In the genomic region with DNA sequence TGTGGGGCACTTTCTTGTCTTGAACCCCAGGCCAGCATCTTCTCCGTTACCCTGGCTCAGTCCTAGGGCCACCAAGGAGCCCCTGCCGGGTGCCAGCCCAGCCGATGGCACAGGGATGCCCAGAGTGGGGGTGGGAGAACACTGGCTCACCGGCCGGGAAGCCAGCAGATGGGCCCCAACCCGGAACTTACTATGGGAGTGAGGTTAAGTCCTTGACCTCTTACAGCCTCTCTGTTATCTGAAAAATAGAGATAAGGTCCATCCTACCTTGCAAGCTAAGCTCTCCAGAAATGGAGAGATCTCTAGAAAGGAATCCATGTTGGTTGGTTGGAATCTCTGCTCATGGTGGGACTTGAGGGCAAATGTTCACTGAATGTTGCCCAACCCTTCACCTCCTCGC, we compare ENCODE assay signal across 1 cellular context.
TF ChIP-seq lines count a peak whose summit lies in the region.

No MANE protein-coding gene starts in this region.

TF ChIP-seq in HepG2, 621 proteins besides CTCF, POLR2A, EP300 and RAD21 (continues in another document):
- peak; percentile 58; the same call in 1 of the 2 replicates for TF ChIP-seq NCOA2 (CRISPR knock-in tag; IDR thresholded peaks at IDR 0.05)
- TF ChIP-seq GABPB1 (CRISPR knock-in tag; IDR thresholded peaks at IDR 0.05), result no peak; the same call in 1 of the 2 replicates
- TF ChIP-seq ZNF446 (CRISPR knock-in tag; IDR thresholded peaks at IDR 0.05), result no peak
- peak; percentile 67 for TF ChIP-seq ELF3 (CRISPR knock-in tag; IDR thresholded peaks at IDR 0.05)
- no peak for TF ChIP-seq ZFP82 (CRISPR knock-in tag; IDR thresholded peaks at IDR 0.05; ENCODE audit: borderline replicate concordance)
- TF ChIP-seq, protein P1, sequence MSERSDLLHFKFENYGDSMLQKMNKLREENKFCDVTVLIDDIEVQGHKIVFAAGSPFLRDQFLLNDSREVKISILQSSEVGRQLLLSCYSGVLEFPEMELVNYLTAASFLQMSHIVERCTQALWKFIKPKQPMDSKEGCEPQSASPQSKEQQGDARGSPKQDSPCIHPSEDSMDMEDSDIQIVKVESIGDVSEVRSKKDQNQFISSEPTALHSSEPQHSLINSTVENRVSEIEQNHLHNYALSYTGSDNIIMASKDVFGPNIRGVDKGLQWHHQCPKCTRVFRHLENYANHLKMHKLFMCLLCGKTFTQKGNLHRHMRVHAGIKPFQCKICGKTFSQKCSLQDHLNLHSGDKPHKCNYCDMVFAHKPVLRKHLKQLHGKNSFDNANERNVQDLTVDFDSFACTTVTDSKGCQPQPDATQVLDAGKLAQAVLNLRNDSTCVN (CRISPR knock-in tag; IDR thresholded peaks at IDR 0.05; ENCODE audit: borderline replicate concordance), result peak; percentile 98
- peak; percentile 54 for TF ChIP-seq NR2C2 (CRISPR knock-in tag; IDR thresholded peaks at IDR 0.05; ENCODE audit: borderline replicate concordance)
- no peak for TF ChIP-seq SOX13 (IDR thresholded peaks at IDR 0.05)
- TF ChIP-seq SOX13 (CRISPR knock-in tag; conservative IDR thresholded peaks at IDR 0.05 in 1 of 2, IDR thresholded peaks at IDR 0.05 in 1 of 2), result peak in 1 of 2 experiments; percentile 55; a peak in 1 of 4 replicates
- TF ChIP-seq ZNF644 (CRISPR knock-in tag; IDR thresholded peaks at IDR 0.05; ENCODE audit: low read depth), result 0 out of 2 replicates have a peak, but pooled peaks have one; percentile 51
- TF ChIP-seq HNRNPL (IDR thresholded peaks at IDR 0.05; ENCODE audit: low read depth, low read length), result 0 out of 2 replicates have a peak, but pooled peaks have one; percentile 45
- TF ChIP-seq HNF4A (CRISPR knock-in tag; IDR thresholded peaks at IDR 0.05), result peak; percentile 30; the same call in 1 of the 2 replicates
- TF ChIP-seq, protein P2, sequence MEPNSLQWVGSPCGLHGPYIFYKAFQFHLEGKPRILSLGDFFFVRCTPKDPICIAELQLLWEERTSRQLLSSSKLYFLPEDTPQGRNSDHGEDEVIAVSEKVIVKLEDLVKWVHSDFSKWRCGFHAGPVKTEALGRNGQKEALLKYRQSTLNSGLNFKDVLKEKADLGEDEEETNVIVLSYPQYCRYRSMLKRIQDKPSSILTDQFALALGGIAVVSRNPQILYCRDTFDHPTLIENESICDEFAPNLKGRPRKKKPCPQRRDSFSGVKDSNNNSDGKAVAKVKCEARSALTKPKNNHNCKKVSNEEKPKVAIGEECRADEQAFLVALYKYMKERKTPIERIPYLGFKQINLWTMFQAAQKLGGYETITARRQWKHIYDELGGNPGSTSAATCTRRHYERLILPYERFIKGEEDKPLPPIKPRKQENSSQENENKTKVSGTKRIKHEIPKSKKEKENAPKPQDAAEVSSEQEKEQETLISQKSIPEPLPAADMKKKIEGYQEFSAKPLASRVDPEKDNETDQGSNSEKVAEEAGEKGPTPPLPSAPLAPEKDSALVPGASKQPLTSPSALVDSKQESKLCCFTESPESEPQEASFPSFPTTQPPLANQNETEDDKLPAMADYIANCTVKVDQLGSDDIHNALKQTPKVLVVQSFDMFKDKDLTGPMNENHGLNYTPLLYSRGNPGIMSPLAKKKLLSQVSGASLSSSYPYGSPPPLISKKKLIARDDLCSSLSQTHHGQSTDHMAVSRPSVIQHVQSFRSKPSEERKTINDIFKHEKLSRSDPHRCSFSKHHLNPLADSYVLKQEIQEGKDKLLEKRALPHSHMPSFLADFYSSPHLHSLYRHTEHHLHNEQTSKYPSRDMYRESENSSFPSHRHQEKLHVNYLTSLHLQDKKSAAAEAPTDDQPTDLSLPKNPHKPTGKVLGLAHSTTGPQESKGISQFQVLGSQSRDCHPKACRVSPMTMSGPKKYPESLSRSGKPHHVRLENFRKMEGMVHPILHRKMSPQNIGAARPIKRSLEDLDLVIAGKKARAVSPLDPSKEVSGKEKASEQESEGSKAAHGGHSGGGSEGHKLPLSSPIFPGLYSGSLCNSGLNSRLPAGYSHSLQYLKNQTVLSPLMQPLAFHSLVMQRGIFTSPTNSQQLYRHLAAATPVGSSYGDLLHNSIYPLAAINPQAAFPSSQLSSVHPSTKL (CRISPR knock-in tag; IDR thresholded peaks at IDR 0.05), result peak; percentile 63
- TF ChIP-seq NR2F2 (IDR thresholded peaks at IDR 0.05; ENCODE audit: borderline replicate concordance, low read depth), result peak; percentile 73
- TF ChIP-seq, protein P3, sequence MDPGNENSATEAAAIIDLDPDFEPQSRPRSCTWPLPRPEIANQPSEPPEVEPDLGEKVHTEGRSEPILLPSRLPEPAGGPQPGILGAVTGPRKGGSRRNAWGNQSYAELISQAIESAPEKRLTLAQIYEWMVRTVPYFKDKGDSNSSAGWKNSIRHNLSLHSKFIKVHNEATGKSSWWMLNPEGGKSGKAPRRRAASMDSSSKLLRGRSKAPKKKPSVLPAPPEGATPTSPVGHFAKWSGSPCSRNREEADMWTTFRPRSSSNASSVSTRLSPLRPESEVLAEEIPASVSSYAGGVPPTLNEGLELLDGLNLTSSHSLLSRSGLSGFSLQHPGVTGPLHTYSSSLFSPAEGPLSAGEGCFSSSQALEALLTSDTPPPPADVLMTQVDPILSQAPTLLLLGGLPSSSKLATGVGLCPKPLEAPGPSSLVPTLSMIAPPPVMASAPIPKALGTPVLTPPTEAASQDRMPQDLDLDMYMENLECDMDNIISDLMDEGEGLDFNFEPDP (CRISPR knock-in tag; conservative IDR thresholded peaks at IDR 0.05), result no peak
- TF ChIP-seq RARA (CRISPR knock-in tag; IDR thresholded peaks at IDR 0.05), result peak; percentile 65
- TF ChIP-seq, protein P4, sequence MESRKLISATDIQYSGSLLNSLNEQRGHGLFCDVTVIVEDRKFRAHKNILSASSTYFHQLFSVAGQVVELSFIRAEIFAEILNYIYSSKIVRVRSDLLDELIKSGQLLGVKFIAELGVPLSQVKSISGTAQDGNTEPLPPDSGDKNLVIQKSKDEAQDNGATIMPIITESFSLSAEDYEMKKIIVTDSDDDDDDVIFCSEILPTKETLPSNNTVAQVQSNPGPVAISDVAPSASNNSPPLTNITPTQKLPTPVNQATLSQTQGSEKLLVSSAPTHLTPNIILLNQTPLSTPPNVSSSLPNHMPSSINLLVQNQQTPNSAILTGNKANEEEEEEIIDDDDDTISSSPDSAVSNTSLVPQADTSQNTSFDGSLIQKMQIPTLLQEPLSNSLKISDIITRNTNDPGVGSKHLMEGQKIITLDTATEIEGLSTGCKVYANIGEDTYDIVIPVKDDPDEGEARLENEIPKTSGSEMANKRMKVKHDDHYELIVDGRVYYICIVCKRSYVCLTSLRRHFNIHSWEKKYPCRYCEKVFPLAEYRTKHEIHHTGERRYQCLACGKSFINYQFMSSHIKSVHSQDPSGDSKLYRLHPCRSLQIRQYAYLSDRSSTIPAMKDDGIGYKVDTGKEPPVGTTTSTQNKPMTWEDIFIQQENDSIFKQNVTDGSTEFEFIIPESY (CRISPR knock-in tag; IDR thresholded peaks at IDR 0.05), result 0 out of 2 replicates have a peak, but pooled peaks have one; percentile 10
- TF ChIP-seq, protein P5, sequence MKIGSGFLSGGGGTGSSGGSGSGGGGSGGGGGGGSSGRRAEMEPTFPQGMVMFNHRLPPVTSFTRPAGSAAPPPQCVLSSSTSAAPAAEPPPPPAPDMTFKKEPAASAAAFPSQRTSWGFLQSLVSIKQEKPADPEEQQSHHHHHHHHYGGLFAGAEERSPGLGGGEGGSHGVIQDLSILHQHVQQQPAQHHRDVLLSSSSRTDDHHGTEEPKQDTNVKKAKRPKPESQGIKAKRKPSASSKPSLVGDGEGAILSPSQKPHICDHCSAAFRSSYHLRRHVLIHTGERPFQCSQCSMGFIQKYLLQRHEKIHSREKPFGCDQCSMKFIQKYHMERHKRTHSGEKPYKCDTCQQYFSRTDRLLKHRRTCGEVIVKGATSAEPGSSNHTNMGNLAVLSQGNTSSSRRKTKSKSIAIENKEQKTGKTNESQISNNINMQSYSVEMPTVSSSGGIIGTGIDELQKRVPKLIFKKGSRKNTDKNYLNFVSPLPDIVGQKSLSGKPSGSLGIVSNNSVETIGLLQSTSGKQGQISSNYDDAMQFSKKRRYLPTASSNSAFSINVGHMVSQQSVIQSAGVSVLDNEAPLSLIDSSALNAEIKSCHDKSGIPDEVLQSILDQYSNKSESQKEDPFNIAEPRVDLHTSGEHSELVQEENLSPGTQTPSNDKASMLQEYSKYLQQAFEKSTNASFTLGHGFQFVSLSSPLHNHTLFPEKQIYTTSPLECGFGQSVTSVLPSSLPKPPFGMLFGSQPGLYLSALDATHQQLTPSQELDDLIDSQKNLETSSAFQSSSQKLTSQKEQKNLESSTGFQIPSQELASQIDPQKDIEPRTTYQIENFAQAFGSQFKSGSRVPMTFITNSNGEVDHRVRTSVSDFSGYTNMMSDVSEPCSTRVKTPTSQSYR (CRISPR knock-in tag; IDR thresholded peaks at IDR 0.05; ENCODE audit: borderline replicate concordance), result peak; percentile 58; the same call in 1 of the 2 replicates
- TF ChIP-seq ZNF12 (CRISPR knock-in tag; IDR thresholded peaks at IDR 0.05), result no peak
- peak; percentile 76; the same call in 1 of the 2 replicates for TF ChIP-seq GATA4 (IDR thresholded peaks at IDR 0.05; ENCODE audit: borderline replicate concordance, low read depth)
- TF ChIP-seq ZNF33A (CRISPR knock-in tag; IDR thresholded peaks at IDR 0.05; ENCODE audit: borderline replicate concordance), result no peak
- peak; percentile 52 for TF ChIP-seq ELF1 (CRISPR knock-in tag; IDR thresholded peaks at IDR 0.05)
- TF ChIP-seq, protein P6, sequence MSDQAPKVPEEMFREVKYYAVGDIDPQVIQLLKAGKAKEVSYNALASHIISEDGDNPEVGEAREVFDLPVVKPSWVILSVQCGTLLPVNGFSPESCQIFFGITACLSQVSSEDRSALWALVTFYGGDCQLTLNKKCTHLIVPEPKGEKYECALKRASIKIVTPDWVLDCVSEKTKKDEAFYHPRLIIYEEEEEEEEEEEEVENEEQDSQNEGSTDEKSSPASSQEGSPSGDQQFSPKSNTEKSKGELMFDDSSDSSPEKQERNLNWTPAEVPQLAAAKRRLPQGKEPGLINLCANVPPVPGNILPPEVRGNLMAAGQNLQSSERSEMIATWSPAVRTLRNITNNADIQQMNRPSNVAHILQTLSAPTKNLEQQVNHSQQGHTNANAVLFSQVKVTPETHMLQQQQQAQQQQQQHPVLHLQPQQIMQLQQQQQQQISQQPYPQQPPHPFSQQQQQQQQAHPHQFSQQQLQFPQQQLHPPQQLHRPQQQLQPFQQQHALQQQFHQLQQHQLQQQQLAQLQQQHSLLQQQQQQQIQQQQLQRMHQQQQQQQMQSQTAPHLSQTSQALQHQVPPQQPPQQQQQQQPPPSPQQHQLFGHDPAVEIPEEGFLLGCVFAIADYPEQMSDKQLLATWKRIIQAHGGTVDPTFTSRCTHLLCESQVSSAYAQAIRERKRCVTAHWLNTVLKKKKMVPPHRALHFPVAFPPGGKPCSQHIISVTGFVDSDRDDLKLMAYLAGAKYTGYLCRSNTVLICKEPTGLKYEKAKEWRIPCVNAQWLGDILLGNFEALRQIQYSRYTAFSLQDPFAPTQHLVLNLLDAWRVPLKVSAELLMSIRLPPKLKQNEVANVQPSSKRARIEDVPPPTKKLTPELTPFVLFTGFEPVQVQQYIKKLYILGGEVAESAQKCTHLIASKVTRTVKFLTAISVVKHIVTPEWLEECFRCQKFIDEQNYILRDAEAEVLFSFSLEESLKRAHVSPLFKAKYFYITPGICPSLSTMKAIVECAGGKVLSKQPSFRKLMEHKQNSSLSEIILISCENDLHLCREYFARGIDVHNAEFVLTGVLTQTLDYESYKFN (CRISPR knock-in tag; conservative IDR thresholded peaks at IDR 0.05), result peak; percentile 49
- TF ChIP-seq NR2F6 (IDR thresholded peaks at IDR 0.05), result peak; percentile 83
- peak; percentile 93 for TF ChIP-seq NR2F6 (CRISPR knock-in tag; IDR thresholded peaks at IDR 0.05)
- no peak for TF ChIP-seq SOX6 (IDR thresholded peaks at IDR 0.05)
- 0 out of 2 replicates have a peak, but pooled peaks have one; percentile 20 for TF ChIP-seq SOX6 (CRISPR knock-in tag; IDR thresholded peaks at IDR 0.05)
- TF ChIP-seq, protein P7, sequence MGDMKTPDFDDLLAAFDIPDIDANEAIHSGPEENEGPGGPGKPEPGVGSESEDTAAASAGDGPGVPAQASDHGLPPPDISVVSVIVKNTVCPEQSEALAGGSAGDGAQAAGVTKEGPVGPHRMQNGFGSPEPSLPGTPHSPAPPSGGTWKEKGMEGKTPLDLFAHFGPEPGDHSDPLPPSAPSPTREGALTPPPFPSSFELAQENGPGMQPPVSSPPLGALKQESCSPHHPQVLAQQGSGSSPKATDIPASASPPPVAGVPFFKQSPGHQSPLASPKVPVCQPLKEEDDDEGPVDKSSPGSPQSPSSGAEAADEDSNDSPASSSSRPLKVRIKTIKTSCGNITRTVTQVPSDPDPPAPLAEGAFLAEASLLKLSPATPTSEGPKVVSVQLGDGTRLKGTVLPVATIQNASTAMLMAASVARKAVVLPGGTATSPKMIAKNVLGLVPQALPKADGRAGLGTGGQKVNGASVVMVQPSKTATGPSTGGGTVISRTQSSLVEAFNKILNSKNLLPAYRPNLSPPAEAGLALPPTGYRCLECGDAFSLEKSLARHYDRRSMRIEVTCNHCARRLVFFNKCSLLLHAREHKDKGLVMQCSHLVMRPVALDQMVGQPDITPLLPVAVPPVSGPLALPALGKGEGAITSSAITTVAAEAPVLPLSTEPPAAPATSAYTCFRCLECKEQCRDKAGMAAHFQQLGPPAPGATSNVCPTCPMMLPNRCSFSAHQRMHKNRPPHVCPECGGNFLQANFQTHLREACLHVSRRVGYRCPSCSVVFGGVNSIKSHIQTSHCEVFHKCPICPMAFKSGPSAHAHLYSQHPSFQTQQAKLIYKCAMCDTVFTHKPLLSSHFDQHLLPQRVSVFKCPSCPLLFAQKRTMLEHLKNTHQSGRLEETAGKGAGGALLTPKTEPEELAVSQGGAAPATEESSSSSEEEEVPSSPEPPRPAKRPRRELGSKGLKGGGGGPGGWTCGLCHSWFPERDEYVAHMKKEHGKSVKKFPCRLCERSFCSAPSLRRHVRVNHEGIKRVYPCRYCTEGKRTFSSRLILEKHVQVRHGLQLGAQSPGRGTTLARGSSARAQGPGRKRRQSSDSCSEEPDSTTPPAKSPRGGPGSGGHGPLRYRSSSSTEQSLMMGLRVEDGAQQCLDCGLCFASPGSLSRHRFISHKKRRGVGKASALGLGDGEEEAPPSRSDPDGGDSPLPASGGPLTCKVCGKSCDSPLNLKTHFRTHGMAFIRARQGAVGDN (CRISPR knock-in tag; IDR thresholded peaks at IDR 0.05), result peak; percentile 50
- 0 out of 2 replicates have a peak, but pooled peaks have one; percentile 31 for TF ChIP-seq RXRB (CRISPR knock-in tag; IDR thresholded peaks at IDR 0.05; ENCODE audit: borderline replicate concordance)
- TF ChIP-seq, protein P8, sequence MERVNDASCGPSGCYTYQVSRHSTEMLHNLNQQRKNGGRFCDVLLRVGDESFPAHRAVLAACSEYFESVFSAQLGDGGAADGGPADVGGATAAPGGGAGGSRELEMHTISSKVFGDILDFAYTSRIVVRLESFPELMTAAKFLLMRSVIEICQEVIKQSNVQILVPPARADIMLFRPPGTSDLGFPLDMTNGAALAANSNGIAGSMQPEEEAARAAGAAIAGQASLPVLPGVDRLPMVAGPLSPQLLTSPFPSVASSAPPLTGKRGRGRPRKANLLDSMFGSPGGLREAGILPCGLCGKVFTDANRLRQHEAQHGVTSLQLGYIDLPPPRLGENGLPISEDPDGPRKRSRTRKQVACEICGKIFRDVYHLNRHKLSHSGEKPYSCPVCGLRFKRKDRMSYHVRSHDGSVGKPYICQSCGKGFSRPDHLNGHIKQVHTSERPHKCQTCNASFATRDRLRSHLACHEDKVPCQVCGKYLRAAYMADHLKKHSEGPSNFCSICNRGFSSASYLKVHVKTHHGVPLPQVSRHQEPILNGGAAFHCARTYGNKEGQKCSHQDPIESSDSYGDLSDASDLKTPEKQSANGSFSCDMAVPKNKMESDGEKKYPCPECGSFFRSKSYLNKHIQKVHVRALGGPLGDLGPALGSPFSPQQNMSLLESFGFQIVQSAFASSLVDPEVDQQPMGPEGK (CRISPR knock-in tag; IDR thresholded peaks at IDR 0.05), result 0 out of 2 replicates have a peak, but pooled peaks have one; percentile 10
